Comparison of ENCODE assay signal across 1 cellular context in genomic region chr19:57587529-57587928, GRCh38.
TF ChIP-seq lines count a peak whose summit lies in the region.

No MANE protein-coding gene starts in this region.

TF ChIP-seq in HepG2, 621 proteins besides CTCF, POLR2A, EP300 and RAD21:
- TF ChIP-seq KDM6A (CRISPR knock-in tag; IDR thresholded peaks at IDR 0.05; ENCODE audit: low read depth) (no peak), MED1 (CRISPR knock-in tag; IDR thresholded peaks at IDR 0.05) (no peak), ZMYM4 (CRISPR knock-in tag; IDR thresholded peaks at IDR 0.05) (no peak), GZF1 (CRISPR knock-in tag; IDR thresholded peaks at IDR 0.05) (no peak), ZKSCAN1 (IDR thresholded peaks at IDR 0.05; ENCODE audit: low read length) (no peak), ZNF83 (CRISPR knock-in tag; IDR thresholded peaks at IDR 0.05; ENCODE audit: borderline replicate concordance) (no peak), ZNF432 (CRISPR knock-in tag; IDR thresholded peaks at IDR 0.05; ENCODE audit: borderline replicate concordance) (no peak), SAP130 (CRISPR knock-in tag; IDR thresholded peaks at IDR 0.05; ENCODE audit: low read depth) (no peak), TFAP4 (IDR thresholded peaks at IDR 0.05; ENCODE audit: borderline replicate concordance, low read depth) (no peak), ARHGAP35 (CRISPR knock-in tag; IDR thresholded peaks at IDR 0.05; ENCODE audit: borderline replicate concordance) (no peak), ZNF224 (CRISPR knock-in tag; IDR thresholded peaks at IDR 0.05) (no peak), MEF2D (CRISPR knock-in tag; IDR thresholded peaks at IDR 0.05) (no peak), ZFP41 (CRISPR knock-in tag; IDR thresholded peaks at IDR 0.05; ENCODE audit: borderline replicate concordance) (no peak), POLR2AphosphoS2 (IDR thresholded peaks at IDR 0.05; ENCODE audit: low read depth, low read length) (no peak), ATF6 (CRISPR knock-in tag; conservative IDR thresholded peaks at IDR 0.05) (no peak), EEA1 (CRISPR knock-in tag; IDR thresholded peaks at IDR 0.05; ENCODE audit: borderline replicate concordance) (no peak), FOXM1 (CRISPR knock-in tag; IDR thresholded peaks at IDR 0.05) (no peak), KDM3A (CRISPR knock-in tag; IDR thresholded peaks at IDR 0.05; ENCODE audit: low read depth) (no peak), TBX2 (CRISPR knock-in tag; IDR thresholded peaks at IDR 0.05; ENCODE audit: borderline replicate concordance) (no peak)
TF ChIP-seq in HepG2: peak in this region for 0.
